Comparison of ENCODE assay signal across 8 cellular contexts in genomic region chr16:1705688-1706385, GRCh38. TPM values are rescaled to one million over a fixed set of nuclear protein-coding genes. Genes with fewer than 3 reads are reported as not detected.
DNase-seq lines count a peak whose midpoint lies in the region; ATAC-seq, FAIRE-seq and TF ChIP-seq lines count a peak whose summit lies in the region.

A gene with protein sequence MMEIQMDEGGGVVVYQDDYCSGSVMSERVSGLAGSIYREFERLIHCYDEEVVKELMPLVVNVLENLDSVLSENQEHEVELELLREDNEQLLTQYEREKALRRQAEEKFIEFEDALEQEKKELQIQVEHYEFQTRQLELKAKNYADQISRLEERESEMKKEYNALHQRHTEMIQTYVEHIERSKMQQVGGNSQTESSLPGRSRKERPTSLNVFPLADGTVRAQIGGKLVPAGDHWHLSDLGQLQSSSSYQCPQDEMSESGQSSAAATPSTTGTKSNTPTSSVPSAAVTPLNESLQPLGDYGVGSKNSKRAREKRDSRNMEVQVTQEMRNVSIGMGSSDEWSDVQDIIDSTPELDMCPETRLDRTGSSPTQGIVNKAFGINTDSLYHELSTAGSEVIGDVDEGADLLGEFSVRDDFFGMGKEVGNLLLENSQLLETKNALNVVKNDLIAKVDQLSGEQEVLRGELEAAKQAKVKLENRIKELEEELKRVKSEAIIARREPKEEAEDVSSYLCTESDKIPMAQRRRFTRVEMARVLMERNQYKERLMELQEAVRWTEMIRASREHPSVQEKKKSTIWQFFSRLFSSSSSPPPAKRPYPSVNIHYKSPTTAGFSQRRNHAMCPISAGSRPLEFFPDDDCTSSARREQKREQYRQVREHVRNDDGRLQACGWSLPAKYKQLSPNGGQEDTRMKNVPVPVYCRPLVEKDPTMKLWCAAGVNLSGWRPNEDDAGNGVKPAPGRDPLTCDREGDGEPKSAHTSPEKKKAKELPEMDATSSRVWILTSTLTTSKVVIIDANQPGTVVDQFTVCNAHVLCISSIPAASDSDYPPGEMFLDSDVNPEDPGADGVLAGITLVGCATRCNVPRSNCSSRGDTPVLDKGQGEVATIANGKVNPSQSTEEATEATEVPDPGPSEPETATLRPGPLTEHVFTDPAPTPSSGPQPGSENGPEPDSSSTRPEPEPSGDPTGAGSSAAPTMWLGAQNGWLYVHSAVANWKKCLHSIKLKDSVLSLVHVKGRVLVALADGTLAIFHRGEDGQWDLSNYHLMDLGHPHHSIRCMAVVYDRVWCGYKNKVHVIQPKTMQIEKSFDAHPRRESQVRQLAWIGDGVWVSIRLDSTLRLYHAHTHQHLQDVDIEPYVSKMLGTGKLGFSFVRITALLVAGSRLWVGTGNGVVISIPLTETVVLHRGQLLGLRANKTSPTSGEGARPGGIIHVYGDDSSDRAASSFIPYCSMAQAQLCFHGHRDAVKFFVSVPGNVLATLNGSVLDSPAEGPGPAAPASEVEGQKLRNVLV (N-terminal part only) (plus strand): TSS chr16:1706195. CDS start chr16:1706340, 145 bp downstream.

- H3K27ac ChIP-seq in AG04450 (ENCODE audit: low read depth, low read length): peak within 1 kb of the TSS; percentile 89
- H3K27ac ChIP-seq in spleen: peak within 1 kb of the TSS; percentile 90 to 97 (median 95)

- peak; percentile 62 for TF ChIP-seq CTCF in AG04450 (IDR thresholded peaks at IDR 0.05; ENCODE audit: low read depth, low read length)
- peak; percentile 60 for TF ChIP-seq CTCF in WI38 (IDR thresholded peaks at IDR 0.05; ENCODE audit: low read depth, low read length)
- TF ChIP-seq CTCF in bronchial epithelial cell (IDR thresholded peaks at IDR 0.05; ENCODE audit: insufficient read depth, low read length, severe bottlenecking): peak; percentile 77
- peak; percentile 79 to 100 (median 100) for TF ChIP-seq CTCF in spleen (IDR thresholded peaks at IDR 0.05 in 8 of 11, conservative IDR thresholded peaks at IDR 0.05 in 3 of 11)

- ATAC-seq in GM18870 (IDR thresholded peaks at IDR 0.05; ENCODE audit: unreplicated experiment) (peak; percentile 59), HG03108 (IDR thresholded peaks at IDR 0.05; ENCODE audit: unreplicated experiment) (peak; percentile 80)

- WGBS in spleen, 5 donors: 0 to 1% (median 0%) methylated on average over 20 to 79 of the region's 79 CpGs

- no peak for FAIRE-seq in bronchial epithelial cell (lab: Jason Lieb, UNC)

- H3K9me3 ChIP-seq in AG04450 (ENCODE audit: control insufficient read depth, insufficient read depth, low read length) (no peaks in the 10 kb centered on the region; the same call in 1 of the 2 replicates), spleen (no peaks in the 10 kb centered on the region)

- H3K36me3 ChIP-seq in bronchial epithelial cell (ENCODE audit: control insufficient read depth, insufficient read depth, low read length) (peaks cover 5% of the 10 kb centered on the region), spleen (peaks cover 0 to 29% (median 13%) of the 10 kb centered on the region in 6 donors)

- intact Hi-C loops in spleen (cut with DNase I; ENCODE audit: low total_unique reads): no loop called here

- DNase-seq in AG04450 (ENCODE audit: low read depth, low spot score): peak; percentile 47
- DNase-seq in NCI-H2171 treated with DMSO at 0.1 percent for 48 hours (lab: John Stamatoyannopoulos, UW): peak; percentile 85
- DNase-seq in bronchial epithelial cell (ENCODE audit: low read depth): peak; percentile 78
- peak; percentile 92 for DNase-seq in inferior parietal cortex (ENCODE audit: extremely low spot score)
- DNase-seq in spleen: peak; percentile 98

- TF ChIP-seq POLR2A in spleen (IDR thresholded peaks at IDR 0.05): peak; percentile 83 to 94 (median 83)

- H3K4me3 ChIP-seq in AG04450 (ENCODE audit: low read depth, low read length): peak within 1 kb of the TSS; percentile 94
- H3K4me3 ChIP-seq in WI38 (ENCODE audit: low read depth, low read length): peak within 1 kb of the TSS; percentile 91
- H3K4me3 ChIP-seq in bronchial epithelial cell (ENCODE audit: low read depth, low read length): peak within 1 kb of the TSS; percentile 88
- peak within 1 kb of the TSS; percentile 51 to 98 (median 88) for H3K4me3 ChIP-seq in spleen

- peaks cover 19 to 58% (median 41%) of the 10 kb centered on the region in 6 donors for H3K4me1 ChIP-seq in spleen

- POLR2A ChIA-PET in AG04450 (lab: Yijun Ruan, JAX): interaction anchor here (0.7 to 2.1 kb wide), 9 partner anchors 27 to 1148 kb away, joined by 3 to 15 read pairs (median 4); partner anchors contain the start of genes JPT2, NUBP2, SPSB3 and UQCC4

- H3K27me3 ChIP-seq in AG04450 (ENCODE audit: control insufficient read depth, insufficient read depth, low read length) (no peaks in the 10 kb centered on the region), bronchial epithelial cell (ENCODE audit: control insufficient read depth, insufficient read depth, low read length) (no peaks in the 10 kb centered on the region), spleen (replicated peaks in 1 of 7) (no peaks in the 10 kb centered on the region)

- CTCF ChIA-PET in AG04450 (lab: Charles Lee): interaction anchor here (0.6 to 3.0 kb wide), 22 partner anchors 8 to 168 kb away, joined by 3 to 29 read pairs (median 5); partner anchors contain the start of genes JPT2 and NUBP2

RNA-seq across cellular contexts. Expression of the gene that starts here (rescaled TPM):
- polyA plus RNA-seq in AG04450 (2011; rRNA removed) (11.8 and 14.7 TPM in 2 replicates), spleen (100 to 1,000 TPM in 1 of 3 donors, 10 to 100 TPM in 2; 27.2 to 116 (median 57.8) TPM)
- polyA minus RNA-seq in AG04450 (2011; rRNA and poly(A)+ RNA removed): 17.8 and 31.3 TPM in 2 replicates
- total RNA-seq in bronchial epithelial cell (24.5 and 28.7 TPM in 2 replicates), spleen (100 to 1,000 TPM in 6 of 7 donors, 10 to 100 TPM in 1; 97.0 to 134 (median 126) TPM)

Comparison
In these comparisons a context has a peak if more than half of its experiments do, and no peak if none do; other contexts are left out.
1. Peak in every context shown above with its lines: DNase-seq, ATAC-seq, H3K4me3 ChIP-seq and H3K27ac ChIP-seq.
2. DNase-seq: peak in every context shown above with its lines; median percentile 98 in spleen; 92 in inferior parietal cortex; 85 in NCI-H2171 treated with DMSO at 0.1 percent for 48 hours; 78 in bronchial epithelial cell; 47 in AG04450.